ENCODE assay signal across 23 cellular contexts in the genomic region with DNA sequence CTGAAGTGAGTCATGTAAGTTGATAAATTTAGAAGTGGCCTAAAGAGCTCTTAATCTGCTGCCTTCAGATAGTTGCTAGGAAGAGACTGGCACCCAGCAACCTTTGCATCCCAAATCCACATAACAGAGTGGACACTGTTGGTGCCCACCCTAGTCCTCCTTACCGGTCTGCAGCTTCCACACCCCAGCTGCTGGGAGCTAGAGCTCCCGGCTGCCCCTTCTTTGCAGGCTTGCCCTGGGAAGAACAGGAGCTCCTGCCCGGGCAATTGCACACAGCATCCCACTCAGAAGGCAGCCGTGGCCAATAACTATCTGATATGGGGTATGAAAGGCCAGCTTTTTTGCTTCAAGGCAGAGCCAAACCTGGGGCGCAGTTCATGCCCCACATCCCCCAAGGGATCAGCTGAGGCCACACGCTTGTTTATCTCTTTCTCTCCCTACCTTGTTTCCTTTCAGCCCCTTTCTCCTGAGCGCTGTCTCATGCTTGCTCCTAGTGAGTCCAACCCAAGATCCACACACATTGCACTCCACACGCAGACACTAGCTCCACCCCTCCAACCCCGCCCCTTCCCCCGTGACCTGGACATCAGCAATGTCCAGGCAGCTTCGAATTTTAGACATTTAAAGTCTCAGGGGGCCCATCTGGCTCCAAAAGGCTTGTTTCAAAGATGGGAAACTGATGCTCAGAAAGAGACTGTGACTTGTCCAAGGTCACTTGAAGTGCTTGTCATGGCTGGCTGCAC. TPM values are rescaled to one million over a fixed set of nuclear protein-coding genes. Genes with fewer than 3 reads are reported as not detected.
"Had no signal": no experiment of that assay in that cellular context is flagged by ENCODE, and none has a peak within 500 bp of the region (broad histone marks: within the 10 kb centered on the region; RNA-seq: fewer than 3 reads in every experiment).

No MANE protein-coding gene starts in this region.

- H3K27me3 Mint-ChIP-seq: activated CD4-positive, alpha-beta T cell treated with anti-CD3 and anti-CD28 coated beads for 36 hours; activated T-cell treated with anti-CD3 and anti-CD28 coated beads, Interleukin-2, amount 50 U/mL, for 24 hours had no signal

- H3K4me1 ChIP-seq: ascending aorta had no signal

- H3K9me3 Mint-ChIP-seq: activated naive CD4-positive, alpha-beta T cell treated with anti-CD3 and anti-CD28 coated beads, Interleukin-2, amount 50 U/mL, for 72 hours; activated naive CD8-positive, alpha-beta T cell treated with anti-CD3 and anti-CD28 coated beads, Interleukin-2, amount 50 U/mL, for 24 hours; activated T-cell treated with anti-CD3 and anti-CD28 coated beads, Interleukin-2, amount 50 U/mL, for 24 hours; activated T-helper 1 cell treated with anti-CD3 and anti-CD28 coated beads, Interleukin-12 subunit alpha, Interleukin-12 subunit beta, Interleukin-2, Interleukin-4 antibody, amounts not matched to agents 30 ng/mL and 10 ng/mL and 1 ng/mL, durations not matched to agents 14 hours and 24 hours and 36 hours; T-cell had no signal

- H3K4me1 Mint-ChIP-seq: activated CD4-positive, alpha-beta T cell treated with anti-CD3 and anti-CD28 coated beads for 36 hours; activated naive CD8-positive, alpha-beta T cell treated with anti-CD3 and anti-CD28 coated beads, Interleukin-2, amount 50 U/mL, for 24 hours had no signal

- H3K9me3 ChIP-seq: ascending aorta, body of pancreas had no signal

- DNase-seq: activated CD4-positive, alpha-beta T cell treated with anti-CD3 and anti-CD28 coated beads for 36 hours; activated CD4-positive, alpha-beta T cell treated with anti-CD3 and anti-CD28 coated beads, Interleukin-2, amount 50 U/mL, for 4 hours; activated CD8-positive, alpha-beta T cell treated with anti-CD3 and anti-CD28 coated beads, Interleukin-2, amount 10 ng/mL, durations not matched to agents 7 days and 5 days; activated effector memory CD4-positive, alpha-beta T cell treated with Interleukin-2 at 50 U/mL for 16 hours; activated naive CD4-positive, alpha-beta T cell treated with Interleukin-2 at 50 U/mL for 16 hours; activated naive CD8-positive, alpha-beta T cell treated with anti-CD3 and anti-CD28 coated beads, Interleukin-2, amount 50 U/mL, for 24 hours; activated T-cell treated with anti-CD3 and anti-CD28 coated beads, Interleukin-2, amount 50 U/mL, for 24 hours; amniotic stem cell; body of pancreas; MM.1S; NCI-H1105; NCI-H1436; NCI-H1694 treated with DMSO at 0.1 percent for 48 hours; NCI-H2029 treated with DMSO at 0.1 percent for 48 hours; NCI-H446; PC-3; T-cell; T-helper 2 cell; T1000 had no signal

- H3K4me3 Mint-ChIP-seq: activated CD4-positive, alpha-beta T cell treated with anti-CD3 and anti-CD28 coated beads for 36 hours; activated CD8-positive, alpha-beta T cell treated with anti-CD3 and anti-CD28 coated beads, Interleukin-2, amount 10 ng/mL, durations not matched to agents 7 days and 5 days; activated naive CD8-positive, alpha-beta T cell treated with anti-CD3 and anti-CD28 coated beads, Interleukin-2, amount 50 U/mL, for 24 hours; activated T-cell treated with anti-CD3 and anti-CD28 coated beads, Interleukin-2, amount 50 U/mL, for 24 hours; activated T-helper 1 cell treated with anti-CD3 and anti-CD28 coated beads, Interleukin-12 subunit alpha, Interleukin-12 subunit beta, Interleukin-2, Interleukin-4 antibody, amounts not matched to agents 30 ng/mL and 10 ng/mL and 1 ng/mL, durations not matched to agents 14 hours and 24 hours and 36 hours; T-cell had no signal

- ATAC-seq: activated CD4-positive, alpha-beta T cell treated with anti-CD3 and anti-CD28 coated beads for 36 hours; activated CD8-positive, alpha-beta T cell treated with anti-CD3 and anti-CD28 coated beads, Interleukin-2, amount 10 ng/mL, durations not matched to agents 7 days and 5 days; activated naive CD4-positive, alpha-beta T cell treated with anti-CD3 and anti-CD28 coated beads, Interleukin-2, amount 50 U/mL, for 72 hours; activated naive CD8-positive, alpha-beta T cell treated with anti-CD3 and anti-CD28 coated beads, Interleukin-2, amount 50 U/mL, for 24 hours; body of pancreas; PC-3; T-cell had no signal

- H3K36me3 Mint-ChIP-seq: activated naive CD4-positive, alpha-beta T cell treated with anti-CD3 and anti-CD28 coated beads, Interleukin-2, amount 50 U/mL, for 72 hours; T-cell had no signal

- H3K27me3 ChIP-seq: ascending aorta, body of pancreas had no signal

- H3K27ac ChIP-seq: ascending aorta, body of pancreas, SK-N-MC had no signal

- H3K36me3 ChIP-seq: ascending aorta had no signal

- H3K4me3 ChIP-seq: ascending aorta, body of pancreas, SK-N-MC had no signal

- H3K27ac Mint-ChIP-seq: activated CD4-positive, alpha-beta T cell treated with anti-CD3 and anti-CD28 coated beads for 36 hours; activated CD8-positive, alpha-beta T cell treated with anti-CD3 and anti-CD28 coated beads, Interleukin-2, amount 10 ng/mL, durations not matched to agents 7 days and 5 days; activated naive CD4-positive, alpha-beta T cell treated with anti-CD3 and anti-CD28 coated beads, Interleukin-2, amount 50 U/mL, for 72 hours; activated naive CD8-positive, alpha-beta T cell treated with anti-CD3 and anti-CD28 coated beads, Interleukin-2, amount 50 U/mL, for 24 hours; activated T-cell treated with anti-CD3 and anti-CD28 coated beads, Interleukin-2, amount 50 U/mL, for 24 hours; activated T-helper 1 cell treated with anti-CD3 and anti-CD28 coated beads, Interleukin-12 subunit alpha, Interleukin-12 subunit beta, Interleukin-2, Interleukin-4 antibody, amounts not matched to agents 30 ng/mL and 10 ng/mL and 1 ng/mL, durations not matched to agents 14 hours and 24 hours and 36 hours; T-cell had no signal

RNA-seq across cellular contexts. Expression of a gene that starts 9.1 kb away (rescaled TPM):
- total RNA-seq: activated CD8-positive, alpha-beta T cell treated with anti-CD3 and anti-CD28 coated beads, Interleukin-2, amount 10 ng/mL, durations not matched to agents 7 days and 5 days; activated naive CD4-positive, alpha-beta T cell treated with anti-CD3 and anti-CD28 coated beads, Interleukin-2, amount 50 U/mL, for 72 hours; activated T-helper 1 cell treated with anti-CD3 and anti-CD28 coated beads, Interleukin-12 subunit alpha, Interleukin-12 subunit beta, Interleukin-2, Interleukin-4 antibody, amounts not matched to agents 30 ng/mL and 10 ng/mL and 1 ng/mL, durations not matched to agents 14 hours and 24 hours and 36 hours; ascending aorta; PC-3; T-cell had no signal
